In the genomic region with DNA sequence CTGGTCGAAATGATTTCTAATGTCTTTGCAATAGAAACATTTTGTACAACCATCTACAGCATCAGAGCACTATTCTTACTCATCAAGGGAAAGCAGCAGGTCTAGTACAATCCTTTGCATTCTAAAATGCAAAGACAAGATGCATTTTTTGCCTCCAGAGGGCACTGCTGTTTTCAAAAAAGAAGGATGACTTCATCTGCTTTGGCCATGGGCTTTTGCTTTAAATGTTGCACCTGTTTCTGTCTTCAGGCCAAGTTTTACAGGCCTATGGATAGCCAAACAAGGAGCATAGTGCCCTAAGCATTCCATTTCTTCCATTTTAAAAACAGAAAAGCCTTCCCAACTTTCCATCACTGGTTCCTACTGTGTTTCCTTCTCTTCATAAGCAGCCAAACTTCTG, we compare ENCODE assay signal across 2 cellular contexts.
A peak's percentile ranks its signal among the peaks of the same experiment; 100 is the strongest.
TF ChIP-seq lines count a peak whose summit lies in the region.

No MANE protein-coding gene starts in this region.

TF ChIP-seq in K562, 482 proteins besides CTCF, POLR2A, EP300 and RAD21:
- TF ChIP-seq ATF7 (IDR thresholded peaks at IDR 0.05) (peak; percentile 71), SMC3 (conservative IDR thresholded peaks at IDR 0.05; ENCODE audit: insufficient read depth, low read depth, low read length) (peak; percentile 33; the same call in 1 of the 2 replicates), JUND (IDR thresholded peaks at IDR 0.05; ENCODE audit: borderline replicate concordance, low read depth, low read length) (peak; percentile 65; the same call in 1 of the 2 replicates), JUND (tag; IDR thresholded peaks at IDR 0.05; ENCODE audit: borderline replicate concordance, low read depth, low read length) (peak; percentile 70; the same call in 2 of the 3 replicates), ZNF707 (CRISPR knock-in tag; conservative IDR thresholded peaks at IDR 0.05) (no peak), NFXL1 (CRISPR knock-in tag; IDR thresholded peaks at IDR 0.05) (no peak)
- TF ChIP-seq, protein P1, sequence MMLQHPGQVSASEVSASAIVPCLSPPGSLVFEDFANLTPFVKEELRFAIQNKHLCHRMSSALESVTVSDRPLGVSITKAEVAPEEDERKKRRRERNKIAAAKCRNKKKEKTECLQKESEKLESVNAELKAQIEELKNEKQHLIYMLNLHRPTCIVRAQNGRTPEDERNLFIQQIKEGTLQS (IDR thresholded peaks at IDR 0.05): peak; percentile 73
- TF ChIP-seq, protein P1 (CRISPR knock-in tag; conservative IDR thresholded peaks at IDR 0.05): no peak
TF ChIP-seq in K562: peak in this region for 4.

TF ChIP-seq in liver, 16 proteins besides CTCF, POLR2A, EP300 and RAD21:
- TF ChIP-seq FOXA1 (IDR thresholded peaks at IDR 0.05): no peak
- no peak for TF ChIP-seq EGR1 (IDR thresholded peaks at IDR 0.05; ENCODE audit: low read depth in 2 of 2)
- TF ChIP-seq HNF4A (conservative IDR thresholded peaks at IDR 0.05): no peak
- TF ChIP-seq, protein P2, sequence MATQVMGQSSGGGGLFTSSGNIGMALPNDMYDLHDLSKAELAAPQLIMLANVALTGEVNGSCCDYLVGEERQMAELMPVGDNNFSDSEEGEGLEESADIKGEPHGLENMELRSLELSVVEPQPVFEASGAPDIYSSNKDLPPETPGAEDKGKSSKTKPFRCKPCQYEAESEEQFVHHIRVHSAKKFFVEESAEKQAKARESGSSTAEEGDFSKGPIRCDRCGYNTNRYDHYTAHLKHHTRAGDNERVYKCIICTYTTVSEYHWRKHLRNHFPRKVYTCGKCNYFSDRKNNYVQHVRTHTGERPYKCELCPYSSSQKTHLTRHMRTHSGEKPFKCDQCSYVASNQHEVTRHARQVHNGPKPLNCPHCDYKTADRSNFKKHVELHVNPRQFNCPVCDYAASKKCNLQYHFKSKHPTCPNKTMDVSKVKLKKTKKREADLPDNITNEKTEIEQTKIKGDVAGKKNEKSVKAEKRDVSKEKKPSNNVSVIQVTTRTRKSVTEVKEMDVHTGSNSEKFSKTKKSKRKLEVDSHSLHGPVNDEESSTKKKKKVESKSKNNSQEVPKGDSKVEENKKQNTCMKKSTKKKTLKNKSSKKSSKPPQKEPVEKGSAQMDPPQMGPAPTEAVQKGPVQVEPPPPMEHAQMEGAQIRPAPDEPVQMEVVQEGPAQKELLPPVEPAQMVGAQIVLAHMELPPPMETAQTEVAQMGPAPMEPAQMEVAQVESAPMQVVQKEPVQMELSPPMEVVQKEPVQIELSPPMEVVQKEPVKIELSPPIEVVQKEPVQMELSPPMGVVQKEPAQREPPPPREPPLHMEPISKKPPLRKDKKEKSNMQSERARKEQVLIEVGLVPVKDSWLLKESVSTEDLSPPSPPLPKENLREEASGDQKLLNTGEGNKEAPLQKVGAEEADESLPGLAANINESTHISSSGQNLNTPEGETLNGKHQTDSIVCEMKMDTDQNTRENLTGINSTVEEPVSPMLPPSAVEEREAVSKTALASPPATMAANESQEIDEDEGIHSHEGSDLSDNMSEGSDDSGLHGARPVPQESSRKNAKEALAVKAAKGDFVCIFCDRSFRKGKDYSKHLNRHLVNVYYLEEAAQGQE (IDR thresholded peaks at IDR 0.05): no peak
- TF ChIP-seq SP1 (IDR thresholded peaks at IDR 0.05): no peak
- TF ChIP-seq, protein P3, sequence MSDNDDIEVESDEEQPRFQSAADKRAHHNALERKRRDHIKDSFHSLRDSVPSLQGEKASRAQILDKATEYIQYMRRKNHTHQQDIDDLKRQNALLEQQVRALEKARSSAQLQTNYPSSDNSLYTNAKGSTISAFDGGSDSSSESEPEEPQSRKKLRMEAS (IDR thresholded peaks at IDR 0.05): peak; percentile 59
- TF ChIP-seq JUND (IDR thresholded peaks at IDR 0.05): peak; percentile 56 to 65
- TF ChIP-seq, protein P1 (IDR thresholded peaks at IDR 0.05): peak; percentile 22
- no peak for TF ChIP-seq HNF4G (IDR thresholded peaks at IDR 0.05)
- TF ChIP-seq FOXA2 (IDR thresholded peaks at IDR 0.05): no peak
- TF ChIP-seq YY1 (IDR thresholded peaks at IDR 0.05): peak; percentile 58
- TF ChIP-seq GABPA (IDR thresholded peaks at IDR 0.05 in 1 of 2, conservative IDR thresholded peaks at IDR 0.05 in 1 of 2): no peak
- TF ChIP-seq TAF1 (conservative IDR thresholded peaks at IDR 0.05): no peak
- no peak for TF ChIP-seq RXRA (IDR thresholded peaks at IDR 0.05)
